14 cellular contexts compared by ENCODE assay signal in the genomic region with DNA sequence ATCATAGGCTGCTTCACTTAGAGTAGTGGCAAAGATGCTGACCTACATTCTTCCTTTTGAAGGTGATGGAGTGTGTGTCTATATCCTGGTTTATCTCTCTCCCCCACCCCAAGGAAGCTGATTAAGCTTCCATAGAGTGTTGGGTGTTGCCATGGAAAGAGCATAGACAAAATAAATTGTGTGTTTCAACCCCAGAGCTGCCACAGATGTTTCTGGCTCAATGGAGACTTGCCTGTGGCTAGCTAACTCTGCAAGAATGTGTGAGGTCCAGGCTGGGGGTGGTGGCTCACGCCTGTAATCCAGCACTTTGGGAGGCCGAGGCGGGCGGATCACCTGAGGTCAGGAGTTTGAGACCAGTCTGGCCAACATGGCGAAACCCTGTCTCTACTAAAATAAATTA. TPM values are rescaled to one million over a fixed set of nuclear protein-coding genes. Genes with fewer than 3 reads are reported as not detected.
A peak's percentile ranks its signal among the peaks of the same experiment; 100 is the strongest.
DNase-seq lines count a peak whose midpoint lies in the region; TF ChIP-seq lines count a peak whose summit lies in the region.
"Had no signal": no experiment of that assay in that cellular context is flagged by ENCODE, and none has a peak within 500 bp of the region (broad histone marks: within the 10 kb centered on the region; RNA-seq: fewer than 3 reads in every experiment).

No MANE protein-coding gene starts in this region.

- H2AFZ ChIP-seq in neural progenitor cell (replicated peaks) = no peak overlapping the region

- peaks cover 64% of the 10 kb centered on the region for H3F3A ChIP-seq in neural progenitor cell (ENCODE audit: low read depth)

- H3K4me3 Mint-ChIP-seq in neural progenitor cell (no peak overlapping the region), CD14-positive monocyte (no peak overlapping the region)
- H3K4me3 Mint-ChIP-seq: CD8-positive, alpha-beta T cell; stimulated activated naive CD8-positive, alpha-beta T cell treated with anti-CD3 and anti-CD28 coated beads, Interleukin-15, amount 100 ng/mL, for 72 hours had no signal

- H3K36me3 Mint-ChIP-seq in neural progenitor cell = peaks cover under 1% of the 10 kb centered on the region
- H3K36me3 Mint-ChIP-seq in CD14-positive monocyte = no peaks in the 10 kb centered on the region
- H3K36me3 Mint-ChIP-seq: CD8-positive, alpha-beta T cell had no signal

- H3K27ac ChIP-seq in neural progenitor cell = no peak overlapping the region

- H3K27ac Mint-ChIP-seq in neural progenitor cell (no peak overlapping the region), CD14-positive monocyte (peak overlapping the region in 1 of 7 donors; percentile 16)
- H3K27ac Mint-ChIP-seq: CD8-positive, alpha-beta T cell; stimulated activated naive CD8-positive, alpha-beta T cell treated with anti-CD3 and anti-CD28 coated beads, Interleukin-15, amount 100 ng/mL, for 72 hours had no signal

- peaks cover 50% of the 10 kb centered on the region for H3K36me3 ChIP-seq in NT2/D1 (ENCODE audit: insufficient read depth, insufficient read length, low read length)
- H3K36me3 ChIP-seq in neural progenitor cell = no peaks in the 10 kb centered on the region

- H4K20me1 ChIP-seq in neural progenitor cell (ENCODE audit: low read depth) = peaks cover 21% of the 10 kb centered on the region

- H3K9me3 ChIP-seq in NT2/D1 (ENCODE audit: insufficient read depth, low read length) (no peaks in the 10 kb centered on the region), neural progenitor cell (ENCODE audit: low read depth) (no peaks in the 10 kb centered on the region)

- H3K27me3 Mint-ChIP-seq in neural progenitor cell (ENCODE audit: insufficient read depth, low read depth) (peaks cover 2% of the 10 kb centered on the region), CD14-positive monocyte (ENCODE audit: low read depth in 3 of 3) (peaks cover 0 to 2% (median 0%) of the 10 kb centered on the region in 3 donors)
- H3K27me3 Mint-ChIP-seq: stimulated activated naive CD8-positive, alpha-beta T cell treated with anti-CD3 and anti-CD28 coated beads, Interleukin-15, amount 100 ng/mL, for 72 hours had no signal

- H3K4me3 ChIP-seq in NT2/D1 (ENCODE audit: insufficient read length, low read depth) = no peak overlapping the region
- H3K4me3 ChIP-seq in fibroblast of mammary gland (ENCODE audit: control insufficient read depth, low read depth, low read length) = no peak overlapping the region
- no peak overlapping the region for H3K4me3 ChIP-seq in neural progenitor cell

- no peaks in the 10 kb centered on the region for H3K27me3 ChIP-seq in NT2/D1 (ENCODE audit: insufficient read depth, insufficient read length)
- H3K27me3 ChIP-seq in neural progenitor cell = no peaks in the 10 kb centered on the region

- H3K4me1 Mint-ChIP-seq in neural progenitor cell (peaks cover 15% of the 10 kb centered on the region), CD14-positive monocyte (peaks cover 11% of the 10 kb centered on the region)

- no peak overlapping the region for H3K4me2 ChIP-seq in neural progenitor cell

- H3K9me3 Mint-ChIP-seq in neural progenitor cell (no peaks in the 10 kb centered on the region), CD14-positive monocyte (no peaks in the 10 kb centered on the region)
- H3K9me3 Mint-ChIP-seq: CD8-positive, alpha-beta T cell; stimulated activated naive CD8-positive, alpha-beta T cell treated with anti-CD3 and anti-CD28 coated beads, Interleukin-15, amount 100 ng/mL, for 72 hours had no signal

- H3K79me2 ChIP-seq in neural progenitor cell (ENCODE audit: low read depth) = no peaks in the 10 kb centered on the region

- peak overlapping the region; percentile 3 for H3K9ac ChIP-seq in NT2/D1 (ENCODE audit: insufficient read length, low read depth)
- H3K9ac ChIP-seq in neural progenitor cell = no peak overlapping the region

- intact Hi-C loops in CD14-positive monocyte (cut with micrococcal nuclease) = loop anchor here (5.0 to 10.0 kb wide), 4 partner anchors 108 to 230 kb away; a partner anchor contains a TSS

- DNase-seq in AG08396 (ENCODE audit: low spot score) (peak; percentile 73), NT2/D1 (ENCODE audit: low read depth, low spot score) (no peak), fibroblast of mammary gland (ENCODE audit: low read depth) (peak; percentile 84), renal cortical epithelial cell (ENCODE audit: low read depth) (peak; percentile 85), neural progenitor cell (ENCODE audit: low spot score) (no peak), CD14-positive monocyte (ENCODE audit: low spot score) (no peak), NCI-H2171 treated with DMSO at 0.1 percent for 48 hours (lab: John Stamatoyannopoulos, UW) (no peak), COLO668 (lab: John Stamatoyannopoulos, UW; ENCODE audit: unreplicated experiment) (no peak)
- DNase-seq: activated naive CD4-positive, alpha-beta T cell treated with anti-CD3 and anti-CD28 coated beads, Interleukin-2, amount 50 U/mL, for 16 hours; CD8-positive, alpha-beta T cell; midbrain; MM.1S; NCI-H510A; stimulated activated naive CD8-positive, alpha-beta T cell treated with anti-CD3 and anti-CD28 coated beads, Interleukin-15, amount 100 ng/mL, for 72 hours had no signal

- TF ChIP-seq CTCF in fibroblast of mammary gland (conservative IDR thresholded peaks at IDR 0.05; ENCODE audit: control insufficient read depth, insufficient read depth, low read depth, low read length) = no peak
- no peak for TF ChIP-seq CTCF in neural progenitor cell (IDR thresholded peaks at IDR 0.05)
- TF ChIP-seq CTCF in CD14-positive monocyte (IDR thresholded peaks at IDR 0.05) = no peak

- H3K4me1 ChIP-seq in NT2/D1 (ENCODE audit: insufficient read depth, insufficient read length) = peaks cover 10% of the 10 kb centered on the region
- H3K4me1 ChIP-seq in neural progenitor cell = peaks cover 33% of the 10 kb centered on the region

RNA-seq across cellular contexts. Expression of a gene that starts 4.5 kb away (rescaled TPM):
- total RNA-seq in renal cortical epithelial cell (3.5 and 18.5 TPM in 2 replicates), neural progenitor cell (ENCODE audit: low replicate concordance) (9.0 and 9.4 TPM in 2 replicates)
- polyA plus RNA-seq in CD14-positive monocyte = 10 to 100 TPM; 14.9 to 29.4 TPM

RNA-seq across cellular contexts. Expression of a gene that starts 16.8 kb away (rescaled TPM):
- total RNA-seq in renal cortical epithelial cell = 2.6 and 19.1 TPM in 2 replicates
- total RNA-seq in neural progenitor cell (ENCODE audit: low replicate concordance) = 54.6 and 65.3 TPM in 2 replicates
- polyA plus RNA-seq in CD14-positive monocyte = under 1 TPM in 1 of 2 donors, not detected in 1; 0.11 TPM

Comparison
In these comparisons a context has a peak if more than half of its experiments do, and no peak if none do; other contexts are left out.
1. DNase-seq: peak in AG08396 (single experiment), fibroblast of mammary gland (single experiment) and renal cortical epithelial cell (single experiment); none in NT2/D1 (single experiment), neural progenitor cell (single experiment), CD14-positive monocyte (single experiment), NCI-H2171 treated with DMSO at 0.1 percent for 48 hours (single experiment) and COLO668 (single experiment).